ENCODE assay signal across 8 cellular contexts in genomic region chr16:67396159-67396774, GRCh38. TPM values are rescaled to one million over a fixed set of nuclear protein-coding genes. Genes with fewer than 3 reads are reported as not detected.
DNase-seq lines count a peak whose midpoint lies in the region; ATAC-seq and TF ChIP-seq lines count a peak whose summit lies in the region.

No MANE protein-coding gene starts in this region.

- H3K27ac ChIP-seq in MM.1S (ENCODE audit: low read length) (no peak overlapping the region), SJSA1 (no peak overlapping the region), trophoblast cell (ENCODE audit: low read depth, low read length) (no peak overlapping the region)

- no peak overlapping the region for H4K12ac ChIP-seq in trophoblast cell (ENCODE audit: low read depth, low read length)

- no peaks in the 10 kb centered on the region for H3K36me3 Mint-ChIP-seq in glutamatergic neuron (ENCODE audit: unreplicated experiment)

- no peak for ATAC-seq in HG02870 (IDR thresholded peaks at IDR 0.05; ENCODE audit: unreplicated experiment)

- H3K36me3 ChIP-seq in MM.1S (replicated peaks; ENCODE audit: insufficient read depth, low read length) (no peaks in the 10 kb centered on the region), SJSA1 (no peaks in the 10 kb centered on the region), trophoblast cell (ENCODE audit: control insufficient read depth in 1 of 2, insufficient read depth in 2 of 2, low read length in 2 of 2) (no peaks in the 10 kb centered on the region)

- peak overlapping the region; percentile 75 for H3K4me3 Mint-ChIP-seq in glutamatergic neuron (ENCODE audit: unreplicated experiment)

- H3K9me2 ChIP-seq in MM.1S (replicated peaks; ENCODE audit: insufficient read depth, low read length) = no peaks in the 10 kb centered on the region

- no peak overlapping the region for H3K9ac ChIP-seq in MM.1S (ENCODE audit: low read length)
- no peak overlapping the region for H3K9ac ChIP-seq in trophoblast cell (ENCODE audit: low read length)

- no peak overlapping the region for H4K8ac ChIP-seq in trophoblast cell (ENCODE audit: low read depth, low read length)

- no peaks in the 10 kb centered on the region for H4K20me1 ChIP-seq in MM.1S (ENCODE audit: insufficient read depth, low read length)

- H2BK12ac ChIP-seq in trophoblast cell (ENCODE audit: low read length) = no peak overlapping the region

- TF ChIP-seq CTCF in MM.1S (IDR thresholded peaks at IDR 0.05; ENCODE audit: low read length) = no peak
- TF ChIP-seq CTCF in glutamatergic neuron (IDR thresholded peaks at IDR 0.05; ENCODE audit: partially characterized antibody, unreplicated experiment) = no peak

- peak overlapping the region; percentile 96 for H3K27ac Mint-ChIP-seq in glutamatergic neuron (ENCODE audit: unreplicated experiment)

- peak; percentile 86 for DNase-seq in AG08395 (ENCODE audit: low spot score)
- peak; percentile 47 for DNase-seq in MM.1S
- peak; percentile 52 to 90 for DNase-seq in SJSA1 (ENCODE audit: low read depth in 1 of 2, low spot score in 2 of 2)
- peak; percentile 88 for DNase-seq in glutamatergic neuron
- DNase-seq in trophoblast cell = peak; percentile 79 to 87
- no peak for DNase-seq in activated T-cell treated with anti-CD3 and anti-CD28 coated beads, Interleukin-2, amount 50 U/mL, for 1 hour
- DNase-seq in activated CD8-positive, alpha-beta memory T cell treated with anti-CD3 and anti-CD28 coated beads for 24 hours = no peak

- peaks cover 2% of the 10 kb centered on the region for H3K9me3 Mint-ChIP-seq in glutamatergic neuron (ENCODE audit: unreplicated experiment)

- H2AFZ ChIP-seq in MM.1S (ENCODE audit: low read length) = no peak overlapping the region
- H2AFZ ChIP-seq in trophoblast cell (ENCODE audit: insufficient read depth, low read length, poor library complexity) = no peak overlapping the region

- H2BK120ac ChIP-seq in trophoblast cell (ENCODE audit: insufficient read depth, low read length, poor library complexity) = no peak overlapping the region

- no CpG with 5 or more reads among the region's 27 CpGs for WGBS in trophoblast cell (ENCODE audit: extremely low coverage, insufficient coverage, insufficient read length)

- H3K14ac ChIP-seq in trophoblast cell (ENCODE audit: low read length) = no peak overlapping the region

- no peak overlapping the region for H3K4me3 ChIP-seq in MM.1S (ENCODE audit: low read length)
- no peak overlapping the region for H3K4me3 ChIP-seq in SJSA1
- no peak overlapping the region for H3K4me3 ChIP-seq in trophoblast cell (ENCODE audit: low read depth, low read length)

- no peaks in the 10 kb centered on the region for H3K9me3 ChIP-seq in MM.1S (replicated peaks; ENCODE audit: insufficient read depth, low read length)
- peaks cover 5% of the 10 kb centered on the region for H3K9me3 ChIP-seq in SJSA1 (replicated peaks)
- H3K9me3 ChIP-seq in trophoblast cell (ENCODE audit: insufficient read depth, low read depth, low read length) = peaks cover 2% of the 10 kb centered on the region

- no peak overlapping the region for H4K91ac ChIP-seq in trophoblast cell (ENCODE audit: low read depth, low read length)

- H3K27me3 Mint-ChIP-seq in glutamatergic neuron (ENCODE audit: unreplicated experiment) = peaks cover 11% of the 10 kb centered on the region

- no peak overlapping the region for H2AK5ac ChIP-seq in trophoblast cell (ENCODE audit: low read length)

- H3F3A ChIP-seq in MM.1S (ENCODE audit: insufficient read depth, low read length) = no peaks in the 10 kb centered on the region

- no peaks in the 10 kb centered on the region for H3K79me2 ChIP-seq in MM.1S (ENCODE audit: low read length)
- H3K79me2 ChIP-seq in trophoblast cell (ENCODE audit: control insufficient read depth, insufficient read depth, low read length, poor library complexity) = no peaks in the 10 kb centered on the region

- 0 out of 2 replicates have a peak overlapping the region, but pooled peaks have one; percentile 12 for H3K4me2 ChIP-seq in MM.1S (ENCODE audit: low read depth, low read length)
- H3K4me2 ChIP-seq in trophoblast cell (ENCODE audit: low read length) = peak overlapping the region; percentile 19

- no peak overlapping the region for H3K23ac ChIP-seq in trophoblast cell (ENCODE audit: low read length)

- H3K4me1 ChIP-seq in MM.1S (ENCODE audit: low read length) = peaks cover 4% of the 10 kb centered on the region
- peaks cover 30% of the 10 kb centered on the region for H3K4me1 ChIP-seq in SJSA1 (replicated peaks)
- peaks cover 17 to 19% of the 10 kb centered on the region in 2 experiments for H3K4me1 ChIP-seq in trophoblast cell (ENCODE audit: control insufficient read depth in 1 of 2, insufficient read depth in 2 of 2, low read length in 2 of 2)

- no peaks in the 10 kb centered on the region for H3K79me1 ChIP-seq in trophoblast cell (ENCODE audit: low read length)

- H3K27me3 ChIP-seq in MM.1S (replicated peaks; ENCODE audit: insufficient read depth, low read length) (peaks cover 33% of the 10 kb centered on the region), SJSA1 (replicated peaks) (no peaks in the 10 kb centered on the region), trophoblast cell (ENCODE audit: insufficient read depth, low read length) (peaks cover 33% of the 10 kb centered on the region)

- no peak overlapping the region for H3K18ac ChIP-seq in trophoblast cell (ENCODE audit: low read length)

- H3K4ac ChIP-seq in trophoblast cell (ENCODE audit: low read depth, low read length) = no peak overlapping the region

- no peak overlapping the region for H2BK5ac ChIP-seq in trophoblast cell (ENCODE audit: low read depth, low read length, poor library complexity)

- H3K4me1 Mint-ChIP-seq in glutamatergic neuron (ENCODE audit: low read depth, unreplicated experiment) = peaks cover 15% of the 10 kb centered on the region

RNA-seq across cellular contexts. Expression of gene TPPP3, which starts 3.0 kb away (rescaled TPM):
- not detected in 2 replicates for total RNA-seq in SJSA1 (2014; rRNA removed; shearing (Covaris generic))
- total RNA-seq in glutamatergic neuron (ENCODE audit: unreplicated experiment) = 21.7 TPM
- 2.7 TPM in 2 replicates for polyA plus RNA-seq in trophoblast cell (2013)

RNA-seq across cellular contexts. Expression of gene ZDHHC1, which starts 20.0 kb away (rescaled TPM):
- 1.0 and 4.4 TPM in 2 replicates for total RNA-seq in SJSA1 (2014; rRNA removed; shearing (Covaris generic))
- 4.6 TPM for total RNA-seq in glutamatergic neuron (ENCODE audit: unreplicated experiment)
- 1.7 TPM in 2 replicates for polyA plus RNA-seq in trophoblast cell (2013)

RNA-seq across cellular contexts. Expression of gene HSD11B2, which starts 34.7 kb away (rescaled TPM):
- total RNA-seq in SJSA1 (2014; rRNA removed; shearing (Covaris generic)) = not detected in 2 replicates
- 6.0 TPM for total RNA-seq in glutamatergic neuron (ENCODE audit: unreplicated experiment)
- 20.6 and 23.3 TPM in 2 replicates for polyA plus RNA-seq in trophoblast cell (2013)

Comparison
In these comparisons a context has a peak if more than half of its experiments do, and no peak if none do; other contexts are left out.
1. DNase-seq: peak in AG08395 (single experiment), MM.1S (single experiment), SJSA1 (2 of 2), glutamatergic neuron (single experiment) and trophoblast cell (2 of 2); none in activated T-cell treated with anti-CD3 and anti-CD28 coated beads, Interleukin-2, amount 50 U/mL, for 1 hour (single experiment) and activated CD8-positive, alpha-beta memory T cell treated with anti-CD3 and anti-CD28 coated beads for 24 hours (single experiment).
2. RNA of gene TPPP3, which starts 3.0 kb away (total RNA-seq): 21.7 TPM in glutamatergic neuron (single experiment); not detected in SJSA1; every median in the first group is over 10 times any median in the second.